In the genomic region with DNA sequence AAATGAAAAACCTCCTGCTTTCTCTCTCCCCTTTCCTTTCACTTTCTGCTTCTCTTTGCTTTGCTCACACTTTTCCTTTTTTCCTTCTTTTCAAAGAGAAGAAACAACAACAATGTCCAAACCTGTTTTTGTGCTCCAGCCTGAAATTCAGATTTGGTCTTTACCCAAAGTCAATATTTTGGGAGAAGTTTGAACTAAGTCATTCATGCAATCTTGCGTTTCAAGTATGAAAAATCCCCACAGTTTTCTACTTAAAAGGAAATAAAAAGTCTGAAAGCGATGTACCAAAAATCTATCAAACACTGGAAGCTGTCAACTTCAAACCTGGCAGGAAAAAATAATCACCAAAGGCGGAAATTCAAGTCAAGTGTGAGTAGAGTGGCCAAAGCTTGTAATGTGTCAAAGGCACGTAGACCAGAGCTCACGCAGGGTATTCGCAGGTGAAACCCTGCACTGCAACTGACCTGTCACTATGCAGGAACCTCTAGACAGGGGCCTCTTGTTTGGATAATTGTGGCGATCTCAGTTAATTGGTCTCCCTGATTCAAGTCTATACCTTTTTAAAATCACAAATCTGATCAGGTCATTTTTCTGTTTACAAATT, we compare ENCODE assay signal across 16 cellular contexts.
DNase-seq lines count a peak whose midpoint lies in the region; ATAC-seq, FAIRE-seq and TF ChIP-seq lines count a peak whose summit lies in the region.
"Had no signal": no experiment of that assay in that cellular context is flagged by ENCODE, and none has a peak within 500 bp of the region (broad histone marks: within the 10 kb centered on the region; RNA-seq: fewer than 3 reads in every experiment).

No MANE protein-coding gene starts in this region.

- H3K27me3 ChIP-seq in heart right ventricle: no peaks in the 10 kb centered on the region
- H3K27me3 ChIP-seq in pancreas: no peaks in the 10 kb centered on the region
- no peaks in the 10 kb centered on the region for H3K27me3 ChIP-seq in uterus
- no peaks in the 10 kb centered on the region for H3K27me3 ChIP-seq in colonic mucosa
- H3K27me3 ChIP-seq: cardiac muscle cell, transverse colon had no signal

- no peak for FAIRE-seq in pancreas (lab: Jason Lieb, UNC)
- FAIRE-seq: RCC 7860 had no signal

- H3K4me3 ChIP-seq in heart right ventricle (no peak overlapping the region), pancreas (no peak overlapping the region), uterus (no peak overlapping the region), colonic mucosa (no peak overlapping the region)
- H3K4me3 ChIP-seq: cardiac muscle cell, skin epidermis, transverse colon had no signal

- no peak for TF ChIP-seq POLR2A in uterus (IDR thresholded peaks at IDR 0.05)

- peak overlapping the region in 8 of 10 donors; percentile 10 to 82 (median 52) for H3K27ac ChIP-seq in heart right ventricle
- H3K27ac ChIP-seq in pancreas: peak overlapping the region in 1 of 4 donors; percentile 38
- H3K27ac ChIP-seq in uterus: peak overlapping the region; percentile 45 to 52
- no peak overlapping the region for H3K27ac ChIP-seq in colonic mucosa
- H3K27ac ChIP-seq: cardiac muscle cell had no signal

- intact Hi-C loops in heart right ventricle (cut with DNase I): loop anchor here in 3 of 10 donors (5.0 to 10.0 kb wide), 4 partner anchors 77 to 499 kb away; no protein-coding TSS in a partner anchor
- intact Hi-C loops in Right ventricle myocardium inferior (cut with DNase I): no loop called here
- intact Hi-C loops in pancreas (cut with DNase I): loop anchor here in 2 of 3 donors (10.0 kb wide), 2 partner anchors 119 to 189 kb away; a partner anchor contains a TSS
- intact Hi-C loops in uterus (cut with DNase I; ENCODE audit: low total_unique reads): no loop called here
- intact Hi-C loops in colonic mucosa (cut with DNase I): loop anchor here (2.0 kb wide), 1 partner anchor 117 kb away; no protein-coding TSS in a partner anchor

- ATAC-seq in heart right ventricle: no peak
- ATAC-seq in Right ventricle myocardium inferior: no peak
- peak in 3 of 4 donors; percentile 49 to 51 (median 51) for ATAC-seq in pancreas
- no peak for ATAC-seq in HG03196 (IDR thresholded peaks at IDR 0.05; ENCODE audit: unreplicated experiment)

- no peaks in the 10 kb centered on the region for H3K9me3 ChIP-seq in heart right ventricle
- no peaks in the 10 kb centered on the region for H3K9me3 ChIP-seq in pancreas
- H3K9me3 ChIP-seq in uterus: no peaks in the 10 kb centered on the region
- H3K9me3 ChIP-seq in colonic mucosa: no peaks in the 10 kb centered on the region
- H3K9me3 ChIP-seq: transverse colon had no signal

- 65 to 75% methylated on average over 7 of the region's 7 CpGs for WGBS in heart right ventricle, 2 donors
- WGBS in pancreas, 2 donors: 55 to 57% methylated on average over 7 of the region's 7 CpGs

- DNase-seq in heart right ventricle (no peak), Right ventricle myocardium inferior (ENCODE audit: missing footprints) (no peak), fibroblast of peridontal ligament (ENCODE audit: extremely low read depth) (peak; percentile 62), pancreas (no peak), uterus (no peak), NCI-H446 (lab: John Stamatoyannopoulos, UW) (no peak), colonic mucosa (no peak)
- DNase-seq: activated effector memory CD4-positive, alpha-beta T cell treated with Interleukin-2 at 50 U/mL for 16 hours; erythroblast; NCI-H1092 treated with DMSO at 0.1 percent for 48 hours; NCI-H345 had no signal

- H3K4me1 ChIP-seq in heart right ventricle (peaks cover 7 to 37% (median 26%) of the 10 kb centered on the region in 9 donors), pancreas (no peaks in the 10 kb centered on the region), uterus (peaks cover 4 to 8% of the 10 kb centered on the region in 2 donors), colonic mucosa (no peaks in the 10 kb centered on the region)

- TF ChIP-seq CTCF in heart right ventricle (IDR thresholded peaks at IDR 0.05) (no peak), pancreas (IDR thresholded peaks at IDR 0.05) (no peak), uterus (IDR thresholded peaks at IDR 0.05) (no peak), colonic mucosa (IDR thresholded peaks at IDR 0.05) (no peak)

- no peak overlapping the region for H3K9ac ChIP-seq in colonic mucosa (ENCODE audit: low read depth in 2 of 2, low read length in 2 of 2)

- H3K36me3 ChIP-seq in heart right ventricle (no peaks in the 10 kb centered on the region), pancreas (no peaks in the 10 kb centered on the region), uterus (no peaks in the 10 kb centered on the region), colonic mucosa (no peaks in the 10 kb centered on the region)
- H3K36me3 ChIP-seq: cardiac muscle cell, transverse colon had no signal

Comparison
In these comparisons a context has a peak if more than half of its experiments do, and no peak if none do; other contexts are left out.
1. ATAC-seq: peak in pancreas (3 of 4); none in heart right ventricle (0 of 8), Right ventricle myocardium inferior (single experiment) and HG03196 (single experiment).
2. intact Hi-C loops: an anchor here in pancreas (10.0 kb wide) and colonic mucosa (2.0 kb wide); none called in Right ventricle myocardium inferior and uterus.